1 cellular context compared by ENCODE assay signal in the genomic region with DNA sequence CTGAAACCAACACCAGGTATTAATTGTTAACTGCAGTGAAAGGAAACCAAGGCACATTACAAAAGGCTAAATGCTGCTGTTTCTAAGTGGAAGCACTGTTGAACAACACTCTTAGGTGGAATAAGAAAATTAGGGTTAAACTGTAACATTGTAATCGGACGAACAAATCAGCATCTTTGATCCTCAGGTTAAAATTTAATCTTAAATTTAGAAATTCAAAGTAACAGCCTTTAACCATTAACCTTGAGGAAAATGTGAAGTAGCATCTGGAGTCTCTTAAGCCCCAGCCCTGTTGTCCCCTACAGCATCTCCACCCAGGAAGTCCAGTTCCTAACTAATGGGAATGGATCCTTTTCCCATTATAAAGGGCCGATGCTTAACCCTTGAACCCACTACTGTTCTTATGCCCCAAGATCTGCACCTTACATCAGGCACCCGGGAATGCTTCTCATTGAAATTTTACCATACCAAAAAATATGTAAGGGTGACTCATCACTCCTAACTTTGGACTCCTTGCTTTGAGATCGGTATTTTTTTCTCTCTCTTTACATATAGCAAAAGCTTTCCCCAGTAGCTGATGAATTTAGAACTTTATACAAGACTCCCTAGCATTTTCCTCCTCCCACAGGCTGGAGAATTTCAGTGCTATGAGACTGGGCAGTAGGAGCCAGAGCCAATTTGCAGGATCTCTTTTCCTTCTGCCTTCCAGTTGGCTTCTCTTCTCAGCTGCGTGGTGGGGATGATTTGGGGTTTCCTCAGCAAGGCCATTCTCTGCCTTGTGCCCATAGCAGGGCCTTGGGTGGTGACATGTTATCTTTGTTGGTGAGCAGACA.
TF ChIP-seq lines count a peak whose summit lies in the region.

No MANE protein-coding gene starts in this region.

TF ChIP-seq in HepG2, 621 proteins besides CTCF, POLR2A, EP300 and RAD21 (continued from another document and continues in another):
- TF ChIP-seq ARID5B (CRISPR knock-in tag; IDR thresholded peaks at IDR 0.05) (peak; percentile 29; the same call in 1 of the 2 replicates), XRCC5 (optimal IDR thresholded peaks at IDR 0.05; ENCODE audit: low read length) (no peak), MEIS1 (CRISPR knock-in tag; IDR thresholded peaks at IDR 0.05; ENCODE audit: borderline replicate concordance) (no peak), NFIC (IDR thresholded peaks at IDR 0.05; ENCODE audit: low read length) (no peak; the same call in 1 of the 2 replicates), RAD51 (IDR thresholded peaks at IDR 0.05; ENCODE audit: borderline replicate concordance) (no peak), GATAD1 (CRISPR knock-in tag; IDR thresholded peaks at IDR 0.05) (no peak), ZNF446 (CRISPR knock-in tag; IDR thresholded peaks at IDR 0.05) (no peak), RFXAP (CRISPR knock-in tag; IDR thresholded peaks at IDR 0.05; ENCODE audit: borderline replicate concordance) (no peak), NR3C1 (CRISPR knock-in tag; IDR thresholded peaks at IDR 0.05) (no peak), HES4 (CRISPR knock-in tag; IDR thresholded peaks at IDR 0.05; ENCODE audit: borderline replicate concordance) (no peak), ZNF383 (CRISPR knock-in tag; IDR thresholded peaks at IDR 0.05; ENCODE audit: borderline replicate concordance) (no peak), ZNF256 (CRISPR knock-in tag; conservative IDR thresholded peaks at IDR 0.05) (no peak), MED8 (CRISPR knock-in tag; IDR thresholded peaks at IDR 0.05; ENCODE audit: insufficient replicate concordance) (no peak), NCOA1 (CRISPR knock-in tag; IDR thresholded peaks at IDR 0.05) (no peak), SCMH1 (CRISPR knock-in tag; IDR thresholded peaks at IDR 0.05; ENCODE audit: borderline replicate concordance) (no peak), ZNF292 (CRISPR knock-in tag; IDR thresholded peaks at IDR 0.05; ENCODE audit: borderline replicate concordance, low read depth) (no peak), POLR2AphosphoS5 (IDR thresholded peaks at IDR 0.05; ENCODE audit: low read depth, low read length) (peak; percentile 34; the same call in 1 of the 2 replicates), ZHX1 (CRISPR knock-in tag; IDR thresholded peaks at IDR 0.05; ENCODE audit: low read depth) (no peak), ZNF562 (CRISPR knock-in tag; IDR thresholded peaks at IDR 0.05; ENCODE audit: borderline replicate concordance) (no peak), ISL2 (CRISPR knock-in tag; IDR thresholded peaks at IDR 0.05) (peak; percentile 38; the same call in 1 of the 2 replicates), FOXM1 (CRISPR knock-in tag; IDR thresholded peaks at IDR 0.05) (no peak), HOXA3 (CRISPR knock-in tag; IDR thresholded peaks at IDR 0.05) (no peak), CBFB (CRISPR knock-in tag; IDR thresholded peaks at IDR 0.05) (no peak), SOX6 (IDR thresholded peaks at IDR 0.05) (no peak), SOX6 (CRISPR knock-in tag; IDR thresholded peaks at IDR 0.05) (peak; percentile 78), CHD2 (IDR thresholded peaks at IDR 0.05; ENCODE audit: low read depth, low read length) (no peak), STAT5B (CRISPR knock-in tag; IDR thresholded peaks at IDR 0.05) (no peak), TBX2 (CRISPR knock-in tag; IDR thresholded peaks at IDR 0.05; ENCODE audit: borderline replicate concordance) (no peak), ZKSCAN5 (CRISPR knock-in tag; IDR thresholded peaks at IDR 0.05) (no peak), ARNTL (CRISPR knock-in tag; IDR thresholded peaks at IDR 0.05) (no peak), SSRP1 (CRISPR knock-in tag; IDR thresholded peaks at IDR 0.05) (0 out of 2 replicates have a peak, but pooled peaks have one; percentile 51), TFDP1 (CRISPR knock-in tag; IDR thresholded peaks at IDR 0.05; ENCODE audit: borderline replicate concordance) (no peak), ZNF235 (CRISPR knock-in tag; IDR thresholded peaks at IDR 0.05; ENCODE audit: borderline replicate concordance) (no peak), FOXA3 (CRISPR knock-in tag; IDR thresholded peaks at IDR 0.05) (peak; percentile 49; the same call in 1 of the 2 replicates), LCORL (IDR thresholded peaks at IDR 0.05) (peak; percentile 69; the same call in 1 of the 2 replicates), LCORL (CRISPR knock-in tag; IDR thresholded peaks at IDR 0.05) (peak; percentile 52; the same call in 1 of the 2 replicates), DPF2 (CRISPR knock-in tag; IDR thresholded peaks at IDR 0.05; ENCODE audit: borderline replicate concordance, low read depth) (no peak; the same call in 1 of the 2 replicates), NR2F6 (IDR thresholded peaks at IDR 0.05) (0 out of 2 replicates have a peak, but pooled peaks have one; percentile 43), NR2F6 (CRISPR knock-in tag; IDR thresholded peaks at IDR 0.05) (no peak), SMAD9 (CRISPR knock-in tag; IDR thresholded peaks at IDR 0.05) (no peak), SALL1 (CRISPR knock-in tag; IDR thresholded peaks at IDR 0.05) (peak; percentile 37; the same call in 1 of the 2 replicates), ZNF784 (CRISPR knock-in tag; IDR thresholded peaks at IDR 0.05; ENCODE audit: borderline replicate concordance) (no peak), ZNF34 (CRISPR knock-in tag; IDR thresholded peaks at IDR 0.05; ENCODE audit: borderline replicate concordance) (0 out of 2 replicates have a peak, but pooled peaks have one; percentile 75), CENPBD1 (CRISPR knock-in tag; IDR thresholded peaks at IDR 0.05; ENCODE audit: borderline replicate concordance, low read depth) (no peak), TGIF2 (CRISPR knock-in tag; IDR thresholded peaks at IDR 0.05) (0 out of 2 replicates have a peak, but pooled peaks have one; percentile 29), SOX13 (IDR thresholded peaks at IDR 0.05) (no peak; the same call in 1 of the 2 replicates), SOX13 (CRISPR knock-in tag; conservative IDR thresholded peaks at IDR 0.05 in 1 of 2, IDR thresholded peaks at IDR 0.05 in 1 of 2) (peak in 1 of 2 experiments; percentile 76; a peak in 2 of 4 replicates), ARNT (IDR thresholded peaks at IDR 0.05) (no peak), CCDC6 (CRISPR knock-in tag; IDR thresholded peaks at IDR 0.05) (no peak), SATB2 (CRISPR knock-in tag; IDR thresholded peaks at IDR 0.05) (no peak), FOSL2 (CRISPR knock-in tag; IDR thresholded peaks at IDR 0.05) (peak; percentile 71)
- TF ChIP-seq, protein P1, sequence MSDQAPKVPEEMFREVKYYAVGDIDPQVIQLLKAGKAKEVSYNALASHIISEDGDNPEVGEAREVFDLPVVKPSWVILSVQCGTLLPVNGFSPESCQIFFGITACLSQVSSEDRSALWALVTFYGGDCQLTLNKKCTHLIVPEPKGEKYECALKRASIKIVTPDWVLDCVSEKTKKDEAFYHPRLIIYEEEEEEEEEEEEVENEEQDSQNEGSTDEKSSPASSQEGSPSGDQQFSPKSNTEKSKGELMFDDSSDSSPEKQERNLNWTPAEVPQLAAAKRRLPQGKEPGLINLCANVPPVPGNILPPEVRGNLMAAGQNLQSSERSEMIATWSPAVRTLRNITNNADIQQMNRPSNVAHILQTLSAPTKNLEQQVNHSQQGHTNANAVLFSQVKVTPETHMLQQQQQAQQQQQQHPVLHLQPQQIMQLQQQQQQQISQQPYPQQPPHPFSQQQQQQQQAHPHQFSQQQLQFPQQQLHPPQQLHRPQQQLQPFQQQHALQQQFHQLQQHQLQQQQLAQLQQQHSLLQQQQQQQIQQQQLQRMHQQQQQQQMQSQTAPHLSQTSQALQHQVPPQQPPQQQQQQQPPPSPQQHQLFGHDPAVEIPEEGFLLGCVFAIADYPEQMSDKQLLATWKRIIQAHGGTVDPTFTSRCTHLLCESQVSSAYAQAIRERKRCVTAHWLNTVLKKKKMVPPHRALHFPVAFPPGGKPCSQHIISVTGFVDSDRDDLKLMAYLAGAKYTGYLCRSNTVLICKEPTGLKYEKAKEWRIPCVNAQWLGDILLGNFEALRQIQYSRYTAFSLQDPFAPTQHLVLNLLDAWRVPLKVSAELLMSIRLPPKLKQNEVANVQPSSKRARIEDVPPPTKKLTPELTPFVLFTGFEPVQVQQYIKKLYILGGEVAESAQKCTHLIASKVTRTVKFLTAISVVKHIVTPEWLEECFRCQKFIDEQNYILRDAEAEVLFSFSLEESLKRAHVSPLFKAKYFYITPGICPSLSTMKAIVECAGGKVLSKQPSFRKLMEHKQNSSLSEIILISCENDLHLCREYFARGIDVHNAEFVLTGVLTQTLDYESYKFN (CRISPR knock-in tag; conservative IDR thresholded peaks at IDR 0.05) = peak; percentile 78
- TF ChIP-seq, protein P2, sequence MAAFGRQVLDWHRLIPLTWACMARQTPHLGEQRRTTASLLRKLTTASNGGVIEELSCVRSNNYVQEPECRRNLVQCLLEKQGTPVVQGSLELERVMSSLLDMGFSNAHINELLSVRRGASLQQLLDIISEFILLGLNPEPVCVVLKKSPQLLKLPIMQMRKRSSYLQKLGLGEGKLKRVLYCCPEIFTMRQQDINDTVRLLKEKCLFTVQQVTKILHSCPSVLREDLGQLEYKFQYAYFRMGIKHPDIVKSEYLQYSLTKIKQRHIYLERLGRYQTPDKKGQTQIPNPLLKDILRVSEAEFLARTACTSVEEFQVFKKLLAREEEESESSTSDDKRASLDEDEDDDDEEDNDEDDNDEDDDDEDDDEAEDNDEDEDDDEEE (CRISPR knock-in tag; IDR thresholded peaks at IDR 0.05) = no peak
